ENCODE assay signal across 16 cellular contexts in genomic region chr1:243263824-243264223, GRCh38. TPM values are rescaled to one million over a fixed set of nuclear protein-coding genes. Genes with fewer than 3 reads are reported as not detected.
DNase-seq lines count a peak whose midpoint lies in the region; ATAC-seq, FAIRE-seq and TF ChIP-seq lines count a peak whose summit lies in the region.
"Had no signal": no experiment of that assay in that cellular context is flagged by ENCODE, and none has a peak within 500 bp of the region (broad histone marks: within the 10 kb centered on the region; RNA-seq: fewer than 3 reads in every experiment).

No MANE protein-coding gene starts in this region.

- no peak overlapping the region for H3K4me2 ChIP-seq in endothelial cell of umbilical vein (ENCODE audit: insufficient read depth, low read length)

- BruUV-seq in endothelial cell of umbilical vein (replicated peaks; lab: Mats Ljungman, UMichigan) = no TSS peak

- dilution Hi-C loops in endothelial cell of umbilical vein (cut with MboI; ENCODE audit: extremely low pct_ligation_motif_present, low sequenced_read_pairs) = no loop called here

- FAIRE-seq in endothelial cell of umbilical vein (lab: Jason Lieb, UNC) = no peak
- FAIRE-seq: H1 had no signal

- no peak overlapping the region for H3K4me3 ChIP-seq in HEK293 (ENCODE audit: low read depth, low read length)
- H3K4me3 ChIP-seq in endothelial cell of umbilical vein (replicated peaks in 1 of 3; ENCODE audit: insufficient read depth in 1 of 3, low read depth in 1 of 3, low read length in 3 of 3) = no peak overlapping the region
- H3K4me3 ChIP-seq: SK-N-MC, skin epidermis had no signal

- H2AFZ ChIP-seq in endothelial cell of umbilical vein (ENCODE audit: low read depth, low read length) = no peak overlapping the region

- peak overlapping the region; percentile 41 for H3K9ac ChIP-seq in endothelial cell of umbilical vein (replicated peaks; ENCODE audit: extremely low read depth, insufficient read depth, low read length)

- peaks cover 54% of the 10 kb centered on the region for H3K79me2 ChIP-seq in endothelial cell of umbilical vein (ENCODE audit: control insufficient read depth, insufficient read depth, low read length)

- no peaks in the 10 kb centered on the region for H3K27me3 ChIP-seq in endothelial cell of umbilical vein (ENCODE audit: control insufficient read depth in 2 of 2, insufficient read depth in 2 of 2, low read length in 2 of 2)

- intact Hi-C loops in endothelial cell of umbilical vein (cut with micrococcal nuclease) = loop anchor here (1.0 kb wide), 2 partner anchors 8 to 23 kb away; partner anchors contain the start of gene SDCCAG8

- H3K4me1 ChIP-seq in HEK293 (ENCODE audit: control insufficient read depth, insufficient read depth, low read length) (peaks cover 2% of the 10 kb centered on the region; the same call in 1 of the 2 replicates), endothelial cell of umbilical vein (ENCODE audit: control insufficient read depth, extremely low read depth, insufficient read depth, low read length) (peaks cover 57% of the 10 kb centered on the region)

- ATAC-seq in HG02840 (IDR thresholded peaks at IDR 0.05; ENCODE audit: low FRiP score, unreplicated experiment) = no peak
- no peak for ATAC-seq in GM18519 (IDR thresholded peaks at IDR 0.05; ENCODE audit: low FRiP score, unreplicated experiment)
- ATAC-seq: activated T-helper 17 cell treated with anti-CD3 and anti-CD28 coated beads, Interleukin-2, amount 50 U/mL, for 72 hours had no signal

- no peaks in the 10 kb centered on the region for H3K9me1 ChIP-seq in endothelial cell of umbilical vein (replicated peaks; ENCODE audit: control insufficient read depth, extremely low read depth, insufficient read depth, low read length)

- no peak for TF ChIP-seq CTCF in HEK293 (tag by site-specific recombination; IDR thresholded peaks at IDR 0.05)
- TF ChIP-seq CTCF in RWPE1 (conservative IDR thresholded peaks at IDR 0.05; ENCODE audit: low read depth) = no peak
- TF ChIP-seq CTCF in endothelial cell of umbilical vein (IDR thresholded peaks at IDR 0.05; ENCODE audit: extremely low read depth in 1 of 2, insufficient read depth in 1 of 2, low read depth in 1 of 2, low read length in 2 of 2) = no peak

- CTCF ChIA-PET in HEK293 (lab: Yijun Ruan, JAX) = no interaction called here
- CTCF ChIA-PET in RWPE1 (lab: Yijun Ruan, JAX) = no interaction called here
- CTCF ChIA-PET in endothelial cell of umbilical vein (lab: Charles Lee) = interaction anchor here (0.9 to 1.6 kb wide), 4 partner anchors 8 to 1036 kb away, joined by 3 to 8 read pairs (median 5); partner anchors contain the start of genes CEP170 and SDCCAG8

- POLR2A ChIA-PET in HEK293 (lab: Yijun Ruan, JAX) = interaction anchor here (1.2 kb wide), 1 partner anchor 8 kb away, joined by 3 read pairs; the partner anchor contains the start of gene SDCCAG8
- POLR2A ChIA-PET in RWPE1 (lab: Yijun Ruan, JAX; ENCODE audit: low non-redundant PET) = no interaction called here
- POLR2A ChIA-PET in endothelial cell of umbilical vein (lab: Charles Lee) = interaction anchor here (1.7 kb wide), 1 partner anchor 8 kb away, joined by 16 read pairs; the partner anchor contains the start of genes CEP170 and SDCCAG8

- no peaks in the 10 kb centered on the region for H3K9me3 ChIP-seq in HEK293 (ENCODE audit: control insufficient read depth, insufficient read depth, low read depth, low read length)
- H3K9me3 ChIP-seq in endothelial cell of umbilical vein (replicated peaks; ENCODE audit: control insufficient read depth, insufficient read depth, low read length) = no peaks in the 10 kb centered on the region

- TF ChIP-seq POLR2A in endothelial cell of umbilical vein (IDR thresholded peaks at IDR 0.05; ENCODE audit: low read depth, low read length) = no peak

- no peaks in the 10 kb centered on the region for H4K20me1 ChIP-seq in endothelial cell of umbilical vein (replicated peaks; ENCODE audit: control insufficient read depth, extremely low read depth, insufficient read depth, low read length)

- H3K36me3 ChIP-seq in HEK293 (ENCODE audit: control insufficient read depth in 2 of 2, insufficient read depth in 1 of 2, low read length in 2 of 2) (no peaks in the 10 kb centered on the region; a peak in 1 of 3 replicates), endothelial cell of umbilical vein (ENCODE audit: control insufficient read depth in 2 of 2, extremely low read depth in 1 of 2, insufficient read depth in 2 of 2, low read length in 2 of 2) (no peaks in the 10 kb centered on the region)

- no peak for DNase-seq in RWPE1 (ENCODE audit: low spot score)
- no peak for DNase-seq in endothelial cell of umbilical vein (ENCODE audit: low read depth, low spot score)
- peak; percentile 47 for DNase-seq in retina
- DNase-seq in SHP77 treated with DMSO at 0.1 percent for 48 hours (lab: John Stamatoyannopoulos, UW) = no peak
- no peak for DNase-seq in HCEC 1CT
- DNase-seq: amniotic stem cell; C1 segment of cervical spinal cord; mesendoderm; stimulated activated naive CD4-positive, alpha-beta T cell had no signal

- no peak overlapping the region for H3K27ac ChIP-seq in HEK293 (ENCODE audit: extremely low read depth, low read depth, low read length)
- H3K27ac ChIP-seq in RWPE1 = peak overlapping the region; percentile 66
- peak overlapping the region; percentile 70 for H3K27ac ChIP-seq in endothelial cell of umbilical vein (ENCODE audit: insufficient read depth, low read depth, low read length)

TF ChIP-seq in HEK293, 187 proteins besides CTCF, POLR2A, EP300 and RAD21:
- peak; percentile 88; the same call in 1 of the 2 replicates for TF ChIP-seq TRIM28 (IDR thresholded peaks at IDR 0.05; ENCODE audit: borderline replicate concordance, low read length)
- no peak for TF ChIP-seq ZNF404 (tag by site-specific recombination; IDR thresholded peaks at IDR 0.05)
- no peak for TF ChIP-seq AEBP2 (tag by site-specific recombination; IDR thresholded peaks at IDR 0.05; ENCODE audit: borderline replicate concordance)

TF ChIP-seq in endothelial cell of umbilical vein, 7 proteins besides CTCF, POLR2A, EP300 and RAD21:
- no peak for TF ChIP-seq POLR2AphosphoS5 (IDR thresholded peaks at IDR 0.05; ENCODE audit: insufficient read depth, low read depth, low read length)
TF ChIP-seq in endothelial cell of umbilical vein: peak in this region for 0.

RNA-seq across cellular contexts. Expression of gene SDCCAG8, which starts 8.0 kb away (rescaled TPM):
- total RNA-seq in endothelial cell of umbilical vein = 25.7 and 29.4 TPM in 2 replicates
- 14.6 and 15.8 TPM in 2 replicates for polyA plus RNA-seq in endothelial cell of umbilical vein
- polyA plus RNA-seq in endothelial cell of umbilical vein (2011; cell fraction: cytosol; rRNA removed) = 18.1 TPM in 2 replicates
- polyA plus RNA-seq in endothelial cell of umbilical vein (2011; cell fraction: nucleus; rRNA removed) = 36.7 and 37.2 TPM in 2 replicates
- 26.2 and 33.2 TPM in 2 replicates for polyA plus RNA-seq in endothelial cell of umbilical vein (2012)
- 19.6 and 22.1 TPM in 2 replicates for polyA minus RNA-seq in endothelial cell of umbilical vein
- 13.3 TPM for polyA minus RNA-seq in endothelial cell of umbilical vein (2011; cell fraction: cytosol; rRNA and poly(A)+ RNA removed)
- 51.3 and 60.5 TPM in 2 replicates for polyA minus RNA-seq in endothelial cell of umbilical vein (2011; cell fraction: nucleus; rRNA and poly(A)+ RNA removed)

RNA-seq across cellular contexts. Expression of gene CEP170, which starts 8.7 kb away (rescaled TPM):
- 222 and 225 TPM in 2 replicates for total RNA-seq in endothelial cell of umbilical vein
- 40.0 and 49.6 TPM in 2 replicates for polyA plus RNA-seq in endothelial cell of umbilical vein
- polyA plus RNA-seq in endothelial cell of umbilical vein (2011; cell fraction: cytosol; rRNA removed) = 51.3 and 54.3 TPM in 2 replicates
- polyA plus RNA-seq in endothelial cell of umbilical vein (2011; cell fraction: nucleus; rRNA removed) = 201 and 269 TPM in 2 replicates
- polyA plus RNA-seq in endothelial cell of umbilical vein (2012) = 102 and 130 TPM in 2 replicates
- polyA minus RNA-seq in endothelial cell of umbilical vein = 255 and 256 TPM in 2 replicates
- 34.8 TPM for polyA minus RNA-seq in endothelial cell of umbilical vein (2011; cell fraction: cytosol; rRNA and poly(A)+ RNA removed)
- polyA minus RNA-seq in endothelial cell of umbilical vein (2011; cell fraction: nucleus; rRNA and poly(A)+ RNA removed) = 470 and 485 TPM in 2 replicates
